ENCODE assay signal across 1 cellular context in genomic region chr3:172154768-172155649, GRCh38.
TF ChIP-seq lines count a peak whose summit lies in the region.

No MANE protein-coding gene starts in this region.

TF ChIP-seq in GM12878, 131 proteins besides CTCF, POLR2A, EP300 and RAD21 (continued from another document and continues in another):
- TF ChIP-seq PRDM15 (CRISPR knock-in tag; IDR thresholded peaks at IDR 0.05) (no peak), IKZF1 (conservative IDR thresholded peaks at IDR 0.05) (peak; percentile 76), SKIL (IDR thresholded peaks at IDR 0.05; ENCODE audit: low read depth, poor library complexity, severe bottlenecking) (peak; percentile 63), EED (IDR thresholded peaks at IDR 0.05; ENCODE audit: low read depth) (peak; percentile 88), DPF2 (IDR thresholded peaks at IDR 0.05) (0 out of 2 replicates have a peak, but pooled peaks have one; percentile 48), CEBPB (IDR thresholded peaks at IDR 0.05; ENCODE audit: borderline replicate concordance in 1 of 2, low read depth in 2 of 2, low read length in 2 of 2) (no peak), ZBED1 (IDR thresholded peaks at IDR 0.05; ENCODE audit: borderline replicate concordance) (peak; percentile 41; the same call in 1 of the 2 replicates), ZNF687 (IDR thresholded peaks at IDR 0.05) (peak; percentile 40; the same call in 1 of the 2 replicates), PAX5 (IDR thresholded peaks at IDR 0.05; ENCODE audit: borderline replicate concordance, low read depth, low read length) (peak; percentile 23; the same call in 1 of the 2 replicates), TCF3 (IDR thresholded peaks at IDR 0.05; ENCODE audit: borderline replicate concordance, insufficient read depth, low read depth, low read length) (0 out of 2 replicates have a peak, but pooled peaks have one; percentile 50), NFIC (IDR thresholded peaks at IDR 0.05; ENCODE audit: low read depth, low read length) (peak; percentile 71; the same call in 1 of the 2 replicates), ZNF384 (IDR thresholded peaks at IDR 0.05; ENCODE audit: borderline replicate concordance, low read depth, low read length) (no peak), BCL11A (IDR thresholded peaks at IDR 0.05; ENCODE audit: low read depth, low read length) (peak; percentile 80; the same call in 1 of the 2 replicates), TCF12 (IDR thresholded peaks at IDR 0.05; ENCODE audit: low read depth, low read length) (peak; percentile 81), FOXK2 (IDR thresholded peaks at IDR 0.05) (no peak), FOXM1 (IDR thresholded peaks at IDR 0.05; ENCODE audit: low read depth, low read length) (peak; percentile 62), BCL3 (IDR thresholded peaks at IDR 0.05; ENCODE audit: borderline replicate concordance, insufficient read depth, low read depth, low read length, poor library complexity, severe bottlenecking) (peak; percentile 73), JUNB (IDR thresholded peaks at IDR 0.05) (peak; percentile 40), CHD2 (IDR thresholded peaks at IDR 0.05; ENCODE audit: borderline replicate concordance, low read depth, low read length) (peak; percentile 56; the same call in 1 of the 2 replicates), MEF2A (IDR thresholded peaks at IDR 0.05; ENCODE audit: insufficient read depth, low read depth, low read length) (0 out of 2 replicates have a peak, but pooled peaks have one; percentile 35), MEF2B (IDR thresholded peaks at IDR 0.05; ENCODE audit: partially characterized antibody, poor library complexity, severe bottlenecking) (peak; percentile 63), ATF2 (IDR thresholded peaks at IDR 0.05; ENCODE audit: low read length) (peak; percentile 82), MLLT1 (IDR thresholded peaks at IDR 0.05) (peak; percentile 50; the same call in 1 of the 2 replicates), CUX1 (IDR thresholded peaks at IDR 0.05; ENCODE audit: insufficient replicate concordance, low read depth, low read length) (peak; percentile 74), CREM (IDR thresholded peaks at IDR 0.05; ENCODE audit: low read depth) (peak; percentile 85), IKZF2 (IDR thresholded peaks at IDR 0.05) (peak; percentile 83 to 86), NBN (IDR thresholded peaks at IDR 0.05) (peak; percentile 60), E2F4 (IDR thresholded peaks at IDR 0.05; ENCODE audit: low read depth, low read length) (peak; percentile 72), RUNX3 (IDR thresholded peaks at IDR 0.05; ENCODE audit: low read length) (peak; percentile 96), RELB (IDR thresholded peaks at IDR 0.05; ENCODE audit: low read depth) (peak; percentile 69; the same call in 1 of the 2 replicates), BHLHE40 (IDR thresholded peaks at IDR 0.05; ENCODE audit: borderline replicate concordance in 1 of 2, low read depth in 2 of 2, low read length in 1 of 2) (peak; percentile 35 to 38; a peak in 1 of 4 replicates)
